ENCODE assay signal across 20 cellular contexts in the genomic region with DNA sequence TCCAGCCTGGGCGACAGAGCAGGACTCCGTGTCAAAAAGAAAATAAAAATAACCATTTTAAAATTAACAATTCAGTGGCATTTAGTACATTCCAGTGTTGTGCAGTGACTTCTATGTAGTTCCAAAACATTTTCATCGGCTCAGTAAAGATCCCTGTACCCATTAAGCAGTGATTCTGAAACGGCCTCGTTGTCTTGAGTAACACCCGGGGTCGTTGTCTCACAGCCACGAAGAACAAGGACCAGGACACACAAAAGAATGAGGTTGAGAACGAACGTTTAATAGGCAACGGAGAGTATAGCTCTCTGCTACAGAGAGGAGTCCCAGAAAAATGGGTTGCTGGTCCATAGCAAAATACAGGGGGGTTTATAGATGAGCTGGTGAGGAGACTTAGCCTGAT. TPM values are rescaled to one million over a fixed set of nuclear protein-coding genes. Genes with fewer than 3 reads are reported as not detected.
DNase-seq lines count a peak whose midpoint lies in the region; ATAC-seq, FAIRE-seq and TF ChIP-seq lines count a peak whose summit lies in the region.
"Had no signal": no experiment of that assay in that cellular context is flagged by ENCODE, and none has a peak within 500 bp of the region (broad histone marks: within the 10 kb centered on the region; RNA-seq: fewer than 3 reads in every experiment).

No MANE protein-coding gene starts in this region.

- DNase-seq in HepG2 (ENCODE audit: low spot score) (no peak), right lobe of liver (no peak), WTC11 (ENCODE audit: low spot score) (no peak), erythroblast (lab: John Stamatoyannopoulos, UW) (no peak), KBM-7 (no peak)
- no peak for DNase-seq in stimulated activated CD4-positive, alpha-beta T cell treated with anti-CD3 and anti-CD28 coated beads, Interleukin-2, amount 100 ng/mL, for 24 hours
- DNase-seq: C1 segment of cervical spinal cord; Calu3; CD4-positive, alpha-beta T cell; DMS79; EL; IMR-90 had no signal

- TF ChIP-seq POLR2A in HepG2 (IDR thresholded peaks at IDR 0.05; ENCODE audit: insufficient read depth in 1 of 2, low read depth in 2 of 2, low read length in 2 of 2) (no peak), right lobe of liver (IDR thresholded peaks at IDR 0.05) (no peak), erythroblast (IDR thresholded peaks at IDR 0.05; ENCODE audit: low read length) (peak; percentile 7)

- no peaks in the 10 kb centered on the region for H3K79me2 ChIP-seq in HepG2 (ENCODE audit: insufficient read depth, low read length)

- peaks cover 28% of the 10 kb centered on the region for H3K27me3 Mint-ChIP-seq in WTC11 (ENCODE audit: low read depth)
- H3K27me3 Mint-ChIP-seq: B cell; CD4-positive, alpha-beta T cell had no signal

- H3K4me1 Mint-ChIP-seq in WTC11, result peaks cover 13% of the 10 kb centered on the region

- POLR2A ChIA-PET in HepG2 (lab: Yijun Ruan, JAX) (no interaction called here), WTC11 (lab: Charles Lee) (interaction anchor here (0.7 kb wide), 1 partner anchor 32 kb away, joined by 3 read pairs; no protein-coding TSS in a partner anchor)

- no peak for FAIRE-seq in HepG2 (lab: Jason Lieb, UNC)
- FAIRE-seq: A204.1, G401.6, GM12891, GM19239 had no signal

- CTCF ChIA-PET in HepG2 (lab: Yijun Ruan, JAX; ENCODE audit: low intra/inter-chr PET ratio, low total read pairs), result no interaction called here
- CTCF ChIA-PET in WTC11 (lab: Charles Lee), result interaction anchor here (1.6 to 8.0 kb wide), 4 partner anchors 18 to 33 kb away, joined by 4 to 135 read pairs (median 12); no protein-coding TSS in a partner anchor

- ATAC-seq in HepG2 (no peak), right lobe of liver (no peak), WTC11 (no peak), GM18867 (IDR thresholded peaks at IDR 0.05; ENCODE audit: unreplicated experiment) (no peak)
- ATAC-seq: HCT116 had no signal

- in situ Hi-C loops in HepG2 (cut with HindIII; ENCODE audit: extremely low pct_ligation_motif_present, low pct_unique_long_range_greater_than_20kb), result no loop called here
- in situ Hi-C loops in KBM-7 (cut with MboI; ENCODE audit: low pct_unique_long_range_greater_than_20kb, low sequenced_read_pairs), result no loop called here

- TF ChIP-seq CTCF in HepG2 (CRISPR knock-in tag; IDR thresholded peaks at IDR 0.05) (no peak), right lobe of liver (IDR thresholded peaks at IDR 0.05) (no peak), WTC11 (IDR thresholded peaks at IDR 0.05) (no peak)

- H3K27ac Mint-ChIP-seq in WTC11, result 0 out of 2 replicates have a peak overlapping the region, but pooled peaks have one; percentile 6
- H3K27ac Mint-ChIP-seq: B cell; CD4-positive, alpha-beta T cell had no signal

- no TSS peak for BruUV-seq in HepG2 (replicated peaks; lab: Mats Ljungman, UMichigan)

- H3K9ac ChIP-seq in HepG2 (ENCODE audit: insufficient read depth, low read depth, low read length), result no peak overlapping the region

- no peaks in the 10 kb centered on the region for H4K20me1 ChIP-seq in HepG2 (ENCODE audit: insufficient read depth, low read length)

- no peaks in the 10 kb centered on the region for H3K9me3 ChIP-seq in HepG2 (ENCODE audit: low read length)
- no peaks in the 10 kb centered on the region for H3K9me3 ChIP-seq in right lobe of liver

- no peak overlapping the region for H3K4me3 Mint-ChIP-seq in WTC11
- H3K4me3 Mint-ChIP-seq: B cell had no signal

- H3K4me1 ChIP-seq in HepG2 (ENCODE audit: insufficient read depth, low read length) (peaks cover 64% of the 10 kb centered on the region), right lobe of liver (peaks cover 0 to 6% (median 2%) of the 10 kb centered on the region in 4 donors)

- H3K9me3 Mint-ChIP-seq in WTC11, result peaks cover 29% of the 10 kb centered on the region

- H3K36me3 ChIP-seq in HepG2 (replicated peaks in 1 of 2; ENCODE audit: control insufficient read depth in 1 of 2, insufficient read depth in 2 of 2, low read length in 2 of 2), result no peaks in the 10 kb centered on the region
- peaks cover 0 to 7% (median 1%) of the 10 kb centered on the region in 4 donors for H3K36me3 ChIP-seq in right lobe of liver

- intact Hi-C loops in HepG2 (cut with micrococcal nuclease; ENCODE audit: unreplicated experiment), result loop anchor here (10.0 kb wide), 1 partner anchor 124 kb away; the partner anchor contains the start of gene DNM2
- intact Hi-C loops in right lobe of liver (cut with DNase I), result no loop called here

- no peak overlapping the region for H3K4me2 ChIP-seq in HepG2 (ENCODE audit: low read depth, low read length)

- peaks cover 8% of the 10 kb centered on the region; the same call in 1 of the 2 replicates for H3K36me3 Mint-ChIP-seq in WTC11

- H3K27ac ChIP-seq in HepG2 (ENCODE audit: extremely low read length, insufficient read depth, low read length), result no peak overlapping the region
- no peak overlapping the region for H3K27ac ChIP-seq in right lobe of liver

- TF ChIP-seq EP300 in HepG2 (IDR thresholded peaks at IDR 0.05; ENCODE audit: low read depth in 2 of 2, low read length in 2 of 2) (no peak), HepG2 (CRISPR knock-in tag; IDR thresholded peaks at IDR 0.05; ENCODE audit: borderline replicate concordance) (no peak)

- no peaks in the 10 kb centered on the region for H3K27me3 ChIP-seq in HepG2 (ENCODE audit: control insufficient read depth in 1 of 2, insufficient read depth in 2 of 2, low read length in 2 of 2)
- no peaks in the 10 kb centered on the region for H3K27me3 ChIP-seq in right lobe of liver

- WGBS in HepG2 (ENCODE audit: low lambda C conversion rate), result 69% methylated on average over 11 of the region's 11 CpGs
- 81% methylated on average over 11 of the region's 11 CpGs for WGBS in right lobe of liver (ENCODE audit: insufficient coverage, low coverage, low lambda C conversion rate, missing lambda C conversion rate)

- H2AFZ ChIP-seq in HepG2 (ENCODE audit: low read length), result no peak overlapping the region

- TF ChIP-seq RAD21 in HepG2 (CRISPR knock-in tag; IDR thresholded peaks at IDR 0.05), result no peak

- no peak overlapping the region for H3K4me3 ChIP-seq in HepG2 (replicated peaks in 1 of 3; ENCODE audit: insufficient read depth in 1 of 3, low read depth in 2 of 3, low read length in 3 of 3)
- H3K4me3 ChIP-seq in right lobe of liver, result no peak overlapping the region

RNA-seq across cellular contexts. Expression of gene TMED1, which starts 2.4 kb away (rescaled TPM):
- total RNA-seq in HepG2 (2016; rRNA removed; fragmentation: Illumina TruSeq; extraction: Trizol) (26.4 and 51.8 TPM in 2 replicates), right lobe of liver (10 to 100 TPM; 19.1 to 24.1 (median 21.7) TPM), WTC11 (2021) (28.5 to 40.9 TPM (median 40.6 TPM) in 3 replicates)
- total RNA-seq in HepG2 (2016; cell fraction: cytosol; rRNA removed; fragmentation: Illumina TruSeq; extraction: Trizol; ENCODE audit: low read depth), result 16.7 and 20.2 TPM in 2 replicates
- 27.5 and 55.8 TPM in 2 replicates for total RNA-seq in HepG2 (2016; cell fraction: insoluble cytoplasmic fraction; rRNA removed; fragmentation: Illumina TruSeq; extraction: Trizol)
- 28.1 and 29.2 TPM in 2 replicates for total RNA-seq in HepG2 (2016; cell fraction: membrane; rRNA removed; fragmentation: Illumina TruSeq; extraction: Trizol)
- total RNA-seq in HepG2 (2016; cell fraction: nucleus; rRNA removed; fragmentation: Illumina TruSeq; extraction: Trizol), result 33.0 and 36.4 TPM in 2 replicates
- polyA plus RNA-seq in HepG2 (2011; rRNA removed), result 48.3 and 59.9 TPM in 2 replicates
- polyA plus RNA-seq in HepG2 (2011; cell fraction: cytosol; rRNA removed), result 79.8 and 90.0 TPM in 2 replicates
- polyA plus RNA-seq in HepG2 (2011; cell fraction: nucleus; rRNA removed), result 24.7 and 26.9 TPM in 2 replicates
- polyA plus RNA-seq in HepG2 (2012), result 25.8 and 36.4 TPM in 2 replicates
- polyA plus RNA-seq in HepG2 (2016; cell fraction: cytosol; fragmentation: Illumina TruSeq; extraction: Trizol; ENCODE audit: low read depth), result 15.9 and 17.5 TPM in 2 replicates
- 22.0 and 23.3 TPM in 2 replicates for polyA plus RNA-seq in HepG2 (2016; cell fraction: insoluble cytoplasmic fraction; fragmentation: Illumina TruSeq; extraction: Trizol; ENCODE audit: low read depth)
- polyA plus RNA-seq in HepG2 (2016; cell fraction: membrane; fragmentation: Illumina TruSeq; extraction: Trizol; ENCODE audit: low read depth), result 17.1 and 19.3 TPM in 2 replicates
- 53.0 and 55.2 TPM in 2 replicates for polyA plus RNA-seq in HepG2 (2016; cell fraction: nucleus; fragmentation: Illumina TruSeq; extraction: Trizol; ENCODE audit: insufficient read depth, low read depth)
- polyA minus RNA-seq in HepG2 (2011; rRNA and poly(A)+ RNA removed; ENCODE audit: low replicate concordance), result 28.9 and 40.3 TPM in 2 replicates
- 17.3 and 19.4 TPM in 2 replicates for polyA minus RNA-seq in HepG2 (2011; cell fraction: cytosol; rRNA and poly(A)+ RNA removed)
- polyA minus RNA-seq in HepG2 (2011; cell fraction: nucleus; rRNA and poly(A)+ RNA removed), result 7.7 and 10.1 TPM in 2 replicates

RNA-seq across cellular contexts. Expression of gene C19orf38, which starts 9.8 kb away (rescaled TPM):
- total RNA-seq in HepG2 (2016; rRNA removed; fragmentation: Illumina TruSeq; extraction: Trizol) (not detected in 2 replicates), right lobe of liver (1 to 10 TPM in 5 of 6 experiments, under 1 TPM in 1; 0.58 to 2.7 (median 1.4) TPM), WTC11 (2021) (0.23 TPM in 1 of 3 replicates, not detected in the others)
- not detected in 2 replicates for total RNA-seq in HepG2 (2016; cell fraction: cytosol; rRNA removed; fragmentation: Illumina TruSeq; extraction: Trizol; ENCODE audit: low read depth)
- not detected in 2 replicates for total RNA-seq in HepG2 (2016; cell fraction: insoluble cytoplasmic fraction; rRNA removed; fragmentation: Illumina TruSeq; extraction: Trizol)
- total RNA-seq in HepG2 (2016; cell fraction: membrane; rRNA removed; fragmentation: Illumina TruSeq; extraction: Trizol), result 0.37 TPM in 1 of 2 replicates, not detected in the other
- not detected in 2 replicates for total RNA-seq in HepG2 (2016; cell fraction: nucleus; rRNA removed; fragmentation: Illumina TruSeq; extraction: Trizol)
- polyA plus RNA-seq in HepG2 (2011; rRNA removed), result 0.10 and 0.11 TPM in 2 replicates
- 0.09 TPM in 1 of 2 replicates, not detected in the other for polyA plus RNA-seq in HepG2 (2011; cell fraction: cytosol; rRNA removed)
- not detected in 2 replicates for polyA plus RNA-seq in HepG2 (2011; cell fraction: nucleus; rRNA removed)
- 0.12 TPM in 1 of 2 replicates, not detected in the other for polyA plus RNA-seq in HepG2 (2012)
- not detected in 2 replicates for polyA plus RNA-seq in HepG2 (2016; cell fraction: cytosol; fragmentation: Illumina TruSeq; extraction: Trizol; ENCODE audit: low read depth)
- polyA plus RNA-seq in HepG2 (2016; cell fraction: insoluble cytoplasmic fraction; fragmentation: Illumina TruSeq; extraction: Trizol; ENCODE audit: low read depth), result not detected in 2 replicates
- polyA plus RNA-seq in HepG2 (2016; cell fraction: membrane; fragmentation: Illumina TruSeq; extraction: Trizol; ENCODE audit: low read depth), result 0.14 TPM in 1 of 2 replicates, not detected in the other
- polyA plus RNA-seq in HepG2 (2016; cell fraction: nucleus; fragmentation: Illumina TruSeq; extraction: Trizol; ENCODE audit: insufficient read depth, low read depth), result not detected in 2 replicates
- 0.49 TPM in 1 of 2 replicates, not detected in the other for polyA minus RNA-seq in HepG2 (2011; rRNA and poly(A)+ RNA removed; ENCODE audit: low replicate concordance)
- polyA minus RNA-seq in HepG2 (2011; cell fraction: cytosol; rRNA and poly(A)+ RNA removed), result not detected in 2 replicates
- polyA minus RNA-seq in HepG2 (2011; cell fraction: nucleus; rRNA and poly(A)+ RNA removed), result not detected in 2 replicates
- total RNA-seq: Calu3, H4 had no signal

RNA-seq across cellular contexts. Expression of gene CARM1, which starts 33.0 kb away (rescaled TPM):
- total RNA-seq in HepG2 (2016; rRNA removed; fragmentation: Illumina TruSeq; extraction: Trizol), result 21.9 and 27.6 TPM in 2 replicates
- 8.8 and 9.4 TPM in 2 replicates for total RNA-seq in HepG2 (2016; cell fraction: cytosol; rRNA removed; fragmentation: Illumina TruSeq; extraction: Trizol; ENCODE audit: low read depth)
- 18.6 and 27.9 TPM in 2 replicates for total RNA-seq in HepG2 (2016; cell fraction: insoluble cytoplasmic fraction; rRNA removed; fragmentation: Illumina TruSeq; extraction: Trizol)
- 21.1 and 24.7 TPM in 2 replicates for total RNA-seq in HepG2 (2016; cell fraction: membrane; rRNA removed; fragmentation: Illumina TruSeq; extraction: Trizol)
- total RNA-seq in HepG2 (2016; cell fraction: nucleus; rRNA removed; fragmentation: Illumina TruSeq; extraction: Trizol), result 16.8 and 18.1 TPM in 2 replicates
- polyA plus RNA-seq in HepG2 (2011; rRNA removed), result 53.0 and 55.8 TPM in 2 replicates
- polyA plus RNA-seq in HepG2 (2011; cell fraction: cytosol; rRNA removed), result 27.6 and 51.7 TPM in 2 replicates
- 83.1 and 120 TPM in 2 replicates for polyA plus RNA-seq in HepG2 (2011; cell fraction: nucleus; rRNA removed)
- 33.4 and 44.2 TPM in 2 replicates for polyA plus RNA-seq in HepG2 (2012)
- polyA plus RNA-seq in HepG2 (2016; cell fraction: cytosol; fragmentation: Illumina TruSeq; extraction: Trizol; ENCODE audit: low read depth), result 12.8 and 12.9 TPM in 2 replicates
- polyA plus RNA-seq in HepG2 (2016; cell fraction: insoluble cytoplasmic fraction; fragmentation: Illumina TruSeq; extraction: Trizol; ENCODE audit: low read depth), result 41.9 and 59.7 TPM in 2 replicates
- polyA plus RNA-seq in HepG2 (2016; cell fraction: membrane; fragmentation: Illumina TruSeq; extraction: Trizol; ENCODE audit: low read depth), result 29.0 and 31.4 TPM in 2 replicates
- 54.5 and 65.3 TPM in 2 replicates for polyA plus RNA-seq in HepG2 (2016; cell fraction: nucleus; fragmentation: Illumina TruSeq; extraction: Trizol; ENCODE audit: insufficient read depth, low read depth)
- 34.3 and 76.6 TPM in 2 replicates for polyA minus RNA-seq in HepG2 (2011; rRNA and poly(A)+ RNA removed; ENCODE audit: low replicate concordance)
- polyA minus RNA-seq in HepG2 (2011; cell fraction: cytosol; rRNA and poly(A)+ RNA removed), result 18.8 and 19.0 TPM in 2 replicates
- 16.2 and 20.0 TPM in 2 replicates for polyA minus RNA-seq in HepG2 (2011; cell fraction: nucleus; rRNA and poly(A)+ RNA removed)
- total RNA-seq in right lobe of liver, result 10 to 100 TPM; 13.7 to 20.5 (median 17.5) TPM
- 125 to 126 TPM (median 126 TPM) in 3 replicates for total RNA-seq in WTC11 (2021)
